Comparison of ENCODE assay signal across 8 cellular contexts in the genomic region with DNA sequence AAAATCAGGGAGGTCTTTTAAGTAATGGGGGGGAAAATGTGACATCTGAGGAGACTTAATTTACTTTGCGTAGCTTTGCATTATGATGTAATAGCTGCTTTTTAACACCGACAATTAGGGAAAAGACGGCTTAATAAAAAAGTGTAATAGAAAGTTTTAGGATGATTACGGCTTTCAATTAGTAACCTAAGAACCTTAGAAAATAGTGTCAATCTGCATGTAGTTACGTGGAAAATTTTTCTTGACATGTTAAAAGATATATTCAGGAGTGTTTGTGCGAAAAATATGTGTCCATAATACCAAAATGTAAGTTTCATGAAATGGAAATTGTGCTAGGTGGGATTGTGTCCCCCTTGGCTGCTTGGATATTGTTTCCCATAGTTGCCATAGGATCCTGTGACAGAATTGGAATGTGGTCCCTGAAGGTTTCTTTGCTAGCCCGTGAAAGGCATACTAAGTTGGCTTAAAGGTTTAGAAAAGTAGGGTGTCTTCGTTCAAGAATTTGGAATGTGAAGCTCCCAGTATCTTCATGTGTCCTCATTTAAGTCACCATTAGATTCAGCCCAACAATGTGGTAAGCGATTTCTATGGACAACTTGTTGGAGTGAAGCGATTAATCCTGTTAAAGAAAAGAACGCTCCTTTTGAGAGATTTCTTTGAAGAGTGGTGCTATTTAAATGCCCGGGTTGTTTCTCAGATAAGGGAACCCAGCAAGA. TPM values are rescaled to one million over a fixed set of nuclear protein-coding genes. Genes with fewer than 3 reads are reported as not detected.
DNase-seq lines count a peak whose midpoint lies in the region; ATAC-seq and TF ChIP-seq lines count a peak whose summit lies in the region.

No MANE protein-coding gene starts in this region.

- H3K4me1 ChIP-seq in GM23338 (ENCODE audit: insufficient read depth) (peaks cover 28% of the 10 kb centered on the region), gastroesophageal sphincter (peaks cover 7 to 65% (median 15%) of the 10 kb centered on the region in 3 donors), gastrocnemius medialis (peaks cover 54 to 63% of the 10 kb centered on the region in 2 donors)

- H3K9me2 ChIP-seq in GM23338 (ENCODE audit: insufficient read depth), result no peaks in the 10 kb centered on the region

- peak overlapping the region; percentile 93 for H3K4me3 Mint-ChIP-seq in GM23338

- peaks cover 34% of the 10 kb centered on the region for H3K27me3 Mint-ChIP-seq in GM23338 (ENCODE audit: insufficient read depth, low read depth, poor library complexity)

- H3K4me1 Mint-ChIP-seq in GM23338, result peaks cover 38% of the 10 kb centered on the region

- no peak overlapping the region for H3K27ac ChIP-seq in GM23338 (ENCODE audit: low read depth)
- peak overlapping the region; percentile 98 for H3K27ac ChIP-seq in VCaP
- H3K27ac ChIP-seq in gastroesophageal sphincter, result peak overlapping the region; percentile 40 to 96 (median 76)
- H3K27ac ChIP-seq in gastrocnemius medialis, result peak overlapping the region; percentile 94 to 98 (median 96)

- H3K9me3 Mint-ChIP-seq in GM23338, result no peaks in the 10 kb centered on the region; the same call in 2 of the 3 replicates

- H3K9me3 ChIP-seq in gastroesophageal sphincter, result no peaks in the 10 kb centered on the region
- H3K9me3 ChIP-seq in gastrocnemius medialis, result no peaks in the 10 kb centered on the region

- in situ Hi-C loops in gastrocnemius medialis (cut with MboI; ENCODE audit: low sequenced_read_pairs in 4 of 4), result loop anchor here in 2 of 4 donors (10.0 kb wide), 2 partner anchors 149 to 259 kb away; a partner anchor contains a TSS

- H2AFZ ChIP-seq in GM23338, result no peak overlapping the region

- 25% methylated on average over 9 to 12 of the region's 12 CpGs for WGBS in gastroesophageal sphincter (ENCODE audit: low coverage in 1 of 2), 2 donors

- H3K4me2 ChIP-seq in GM23338, result peak overlapping the region; percentile 86

- TF ChIP-seq POLR2A in gastroesophageal sphincter (IDR thresholded peaks at IDR 0.05), result no peak
- TF ChIP-seq POLR2A in gastrocnemius medialis (IDR thresholded peaks at IDR 0.05), result no peak

- peaks cover 28% of the 10 kb centered on the region for H3K36me3 Mint-ChIP-seq in GM23338 (ENCODE audit: low read depth)

- H3K36me3 ChIP-seq in GM23338 (ENCODE audit: insufficient read depth), result peaks cover 13% of the 10 kb centered on the region; the same call in 1 of the 2 replicates
- peaks cover 0 to 10% of the 10 kb centered on the region in 2 donors for H3K36me3 ChIP-seq in gastroesophageal sphincter
- H3K36me3 ChIP-seq in gastrocnemius medialis, result peaks cover 0 to under 1% of the 10 kb centered on the region in 2 donors

- H3K4me3 ChIP-seq in GM23338 (peak overlapping the region; percentile 75), gastroesophageal sphincter (peak overlapping the region; percentile 67 to 89), gastrocnemius medialis (peak overlapping the region; percentile 84 to 88 (median 86))

- peaks cover 60% of the 10 kb centered on the region for H3K79me2 ChIP-seq in GM23338 (replicated peaks; ENCODE audit: insufficient read depth)

- H3K27me3 ChIP-seq in GM23338 (ENCODE audit: insufficient read depth) (peaks cover 23% of the 10 kb centered on the region), gastroesophageal sphincter (no peaks in the 10 kb centered on the region), gastrocnemius medialis (no peaks in the 10 kb centered on the region)

- no peak for TF ChIP-seq CTCF in GM23338 (conservative IDR thresholded peaks at IDR 0.05; ENCODE audit: low read depth in 2 of 2)
- no peak for TF ChIP-seq CTCF in VCaP (conservative IDR thresholded peaks at IDR 0.05)
- TF ChIP-seq CTCF in gastroesophageal sphincter (IDR thresholded peaks at IDR 0.05), result no peak
- no peak for TF ChIP-seq CTCF in gastrocnemius medialis (IDR thresholded peaks at IDR 0.05 in 4 of 5, conservative IDR thresholded peaks at IDR 0.05 in 1 of 5)

- peaks cover 51% of the 10 kb centered on the region for H4K20me1 ChIP-seq in GM23338 (replicated peaks; ENCODE audit: insufficient read depth)

- H3K27ac Mint-ChIP-seq in GM23338, result no peak overlapping the region

- intact Hi-C loops in gastrocnemius medialis (cut with DNase I; ENCODE audit: low total_unique reads), result loop anchor here (10.0 kb wide), 1 partner anchor 1971 kb away; a partner anchor contains a TSS

- no peak for ATAC-seq in GM23338
- ATAC-seq in gastroesophageal sphincter, result no peak
- ATAC-seq in gastrocnemius medialis, result no peak
- ATAC-seq in HG03469 (IDR thresholded peaks at IDR 0.05; ENCODE audit: unreplicated experiment), result no peak
- no peak for ATAC-seq in GM19328 (IDR thresholded peaks at IDR 0.05; ENCODE audit: unreplicated experiment)

- TF ChIP-seq EP300 in gastroesophageal sphincter (IDR thresholded peaks at IDR 0.05), result no peak

- DNase-seq in GM23338 (ENCODE audit: low spot score) (no peak), gastrocnemius medialis (no peak), RPMI8226 (no peak), DMS79 treated with DMSO at 0.1 percent for 48 hours (lab: John Stamatoyannopoulos, UW) (no peak)

- 0 out of 2 replicates have a peak, but pooled peaks cover 4% of the 10 kb centered on the region for H3F3A ChIP-seq in GM23338 (replicated peaks; ENCODE audit: low read depth)

TF ChIP-seq in GM23338, 12 proteins besides CTCF, POLR2A, EP300 and RAD21:
- no peak for TF ChIP-seq EZH2phosphoT487 (IDR thresholded peaks at IDR 0.05; ENCODE audit: unreplicated experiment)
- TF ChIP-seq, protein P1, sequence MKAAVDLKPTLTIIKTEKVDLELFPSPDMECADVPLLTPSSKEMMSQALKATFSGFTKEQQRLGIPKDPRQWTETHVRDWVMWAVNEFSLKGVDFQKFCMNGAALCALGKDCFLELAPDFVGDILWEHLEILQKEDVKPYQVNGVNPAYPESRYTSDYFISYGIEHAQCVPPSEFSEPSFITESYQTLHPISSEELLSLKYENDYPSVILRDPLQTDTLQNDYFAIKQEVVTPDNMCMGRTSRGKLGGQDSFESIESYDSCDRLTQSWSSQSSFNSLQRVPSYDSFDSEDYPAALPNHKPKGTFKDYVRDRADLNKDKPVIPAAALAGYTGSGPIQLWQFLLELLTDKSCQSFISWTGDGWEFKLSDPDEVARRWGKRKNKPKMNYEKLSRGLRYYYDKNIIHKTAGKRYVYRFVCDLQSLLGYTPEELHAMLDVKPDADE (IDR thresholded peaks at IDR 0.05), result no peak
TF ChIP-seq in GM23338: peak in this region for 0.

RNA-seq across cellular contexts. Expression of a gene that starts 1.9 kb away (rescaled TPM):
- 34.1 and 34.3 TPM in 2 replicates for total RNA-seq in GM23338 (2014; rRNA removed; shearing (Covaris generic))
- polyA plus RNA-seq in GM23338 (2016; fragmentation: Nextera tagmentation; extraction: Ambion mirVana), result 20.5 and 21.7 TPM in 2 replicates
- total RNA-seq in gastroesophageal sphincter (100 to 1,000 TPM in 3 of 4 donors, 10 to 100 TPM in 1; 37.3 to 248 (median 174) TPM), gastrocnemius medialis (10 to 100 TPM; 11.2 to 57.8 (median 25.9) TPM)
